9 cellular contexts compared by ENCODE assay signal in the genomic region with DNA sequence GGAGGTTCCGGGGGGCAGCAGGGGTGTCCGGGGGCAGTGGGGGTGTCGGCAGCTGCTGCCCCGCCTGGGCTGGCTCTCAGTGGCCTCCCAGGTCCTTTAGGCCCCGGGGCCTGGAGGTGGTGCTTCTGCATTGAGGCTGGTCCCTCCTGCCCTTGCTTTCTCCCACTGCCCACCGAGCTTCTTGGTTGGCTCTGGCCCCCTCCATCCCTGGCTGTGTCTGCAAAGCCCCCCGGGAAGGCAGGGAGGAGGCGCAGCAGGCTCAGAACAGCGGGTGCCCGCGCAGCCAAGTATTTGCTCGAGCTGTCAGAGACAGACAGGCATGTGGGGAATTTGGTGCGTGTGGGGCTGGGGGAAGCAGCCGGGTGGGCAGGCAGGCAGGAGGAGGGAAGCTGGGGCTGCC. TPM values are rescaled to one million over a fixed set of nuclear protein-coding genes. Genes with fewer than 3 reads are reported as not detected.
DNase-seq lines count a peak whose midpoint lies in the region; ATAC-seq and TF ChIP-seq lines count a peak whose summit lies in the region.
"Had no signal": no experiment of that assay in that cellular context is flagged by ENCODE, and none has a peak within 500 bp of the region (broad histone marks: within the 10 kb centered on the region; RNA-seq: fewer than 3 reads in every experiment).

No MANE protein-coding gene starts in this region.

- H3K27me3 ChIP-seq in dorsolateral prefrontal cortex (no peaks in the 10 kb centered on the region), mesendoderm (ENCODE audit: insufficient read depth, low read length, poor library complexity) (no peaks in the 10 kb centered on the region), upper lobe of left lung (peaks cover 0 to 7% (median 0%) of the 10 kb centered on the region in 4 donors)

- peak in 1 of 56 donors; percentile 3 for TF ChIP-seq CTCF in dorsolateral prefrontal cortex (IDR thresholded peaks at IDR 0.05 in 54 of 56, conservative IDR thresholded peaks at IDR 0.05 in 2 of 56; ENCODE audit: low read depth in 1 of 56, partially characterized antibody in 56 of 56)
- no peak for TF ChIP-seq CTCF in upper lobe of left lung (IDR thresholded peaks at IDR 0.05)

- H3K4ac ChIP-seq in mesendoderm (ENCODE audit: low read depth, low read length), result no peak overlapping the region

- TF ChIP-seq EP300 in upper lobe of left lung (IDR thresholded peaks at IDR 0.05), result no peak

- H3K4me1 ChIP-seq in mesendoderm (ENCODE audit: control insufficient read depth, low read depth, low read length) (peaks cover 34% of the 10 kb centered on the region), upper lobe of left lung (peaks cover 81 to 92% (median 84%) of the 10 kb centered on the region in 4 donors)

- no peak for ATAC-seq in upper lobe of left lung (ENCODE audit: low FRiP score in 2 of 2)
- no peak for ATAC-seq in HG02678 (IDR thresholded peaks at IDR 0.05; ENCODE audit: unreplicated experiment)
- ATAC-seq in GM18517 (IDR thresholded peaks at IDR 0.05; ENCODE audit: unreplicated experiment), result no peak

- H3K56ac ChIP-seq in mesendoderm (ENCODE audit: low read length), result peak overlapping the region; percentile 79

- no peak overlapping the region for H4K5ac ChIP-seq in mesendoderm (ENCODE audit: low read length)

- no peak overlapping the region for H2BK5ac ChIP-seq in mesendoderm (ENCODE audit: low read length)

- H2BK120ac ChIP-seq in mesendoderm (ENCODE audit: low read depth, low read length), result no peak overlapping the region

- H3K4me2 ChIP-seq in mesendoderm (ENCODE audit: low read length), result no peak overlapping the region
- H3K4me2 ChIP-seq: KMS-11 had no signal

- H3K18ac ChIP-seq in mesendoderm (ENCODE audit: low read length), result peak overlapping the region; percentile 46

- H3K27ac ChIP-seq in dorsolateral prefrontal cortex, result peak overlapping the region; percentile 90 to 100 (median 99)
- H3K27ac ChIP-seq in mesendoderm (ENCODE audit: low read depth, low read length), result peak overlapping the region; percentile 39
- peak overlapping the region; percentile 85 to 95 (median 89) for H3K27ac ChIP-seq in upper lobe of left lung
- H3K27ac ChIP-seq: KMS-11 had no signal

- intact Hi-C loops in dorsolateral prefrontal cortex (cut with DNase I), result no loop called here

- H4K8ac ChIP-seq in mesendoderm (ENCODE audit: low read depth, low read length), result no peak overlapping the region

- H3K9ac ChIP-seq in mesendoderm (ENCODE audit: low read length), result peak overlapping the region; percentile 47
- H3K9ac ChIP-seq: KMS-11 had no signal

- no peak overlapping the region for H2BK15ac ChIP-seq in mesendoderm (replicated peaks; ENCODE audit: low read depth)

- DNase-seq in NCI-H1694 treated with DMSO at 0.1 percent for 48 hours (lab: John Stamatoyannopoulos, UW), result peak; percentile 28
- no peak for DNase-seq in dorsolateral prefrontal cortex
- DNase-seq in mesendoderm, result peak; percentile 76
- no peak for DNase-seq in upper lobe of left lung
- no peak for DNase-seq in medulla oblongata (ENCODE audit: extremely low spot score)
- no peak for DNase-seq in NCI-H1436 treated with DMSO at 0.1 percent for 48 hours (lab: John Stamatoyannopoulos, UW)

- peaks cover 98% of the 10 kb centered on the region for H3K79me2 ChIP-seq in mesendoderm (ENCODE audit: control insufficient read depth, insufficient read depth, low read length)

- no peak overlapping the region for H2AK5ac ChIP-seq in mesendoderm (ENCODE audit: low read length)

- no peak for TF ChIP-seq POLR2A in upper lobe of left lung (IDR thresholded peaks at IDR 0.05)

- no CpG with 5 or more reads among the region's 14 CpGs for WGBS in mesendoderm (ENCODE audit: extremely low coverage, insufficient coverage, low lambda C conversion rate)
- 18 to 23% methylated on average over 10 to 14 of the region's 14 CpGs for WGBS in upper lobe of left lung, 2 donors

- H3K9me3 ChIP-seq in upper lobe of left lung, result no peaks in the 10 kb centered on the region

- H3K23ac ChIP-seq in mesendoderm (ENCODE audit: low read length), result no peak overlapping the region

- peak overlapping the region; percentile 8 to 63 (median 43) for H3K4me3 ChIP-seq in dorsolateral prefrontal cortex
- H3K4me3 ChIP-seq in mesendoderm (ENCODE audit: low read length), result no peak overlapping the region
- peak overlapping the region in 3 of 4 donors; percentile 20 to 39 (median 21) for H3K4me3 ChIP-seq in upper lobe of left lung

- H3K79me1 ChIP-seq in mesendoderm (ENCODE audit: low read length), result peaks cover 21% of the 10 kb centered on the region

- H3K36me3 ChIP-seq in mesendoderm (ENCODE audit: control insufficient read depth, insufficient read depth, low read length), result peaks cover 1% of the 10 kb centered on the region
- H3K36me3 ChIP-seq in upper lobe of left lung, result no peaks in the 10 kb centered on the region

RNA-seq across cellular contexts. Expression of a gene that starts 11.5 kb away (rescaled TPM):
- 100 to 1,000 TPM in 83 of 120 experiments, 10 to 100 TPM in 37; 79.1 to 229 (median 108) TPM for total RNA-seq in dorsolateral prefrontal cortex
- 90.1 TPM for polyA plus RNA-seq in mesendoderm (2013, experiment 1 of 2)
- 88.3 TPM for polyA plus RNA-seq in mesendoderm (2013, experiment 2 of 2)
- 10 to 100 TPM; 25.7 to 39.5 (median 33.0) TPM for total RNA-seq in upper lobe of left lung

Comparison
In these comparisons a context has a peak if more than half of its experiments do, and no peak if none do; other contexts are left out.
1. DNase-seq: peak in NCI-H1694 treated with DMSO at 0.1 percent for 48 hours (single experiment) and mesendoderm (single experiment); none in dorsolateral prefrontal cortex (0 of 10), upper lobe of left lung (0 of 2), medulla oblongata (single experiment) and NCI-H1436 treated with DMSO at 0.1 percent for 48 hours (single experiment).
2. H3K27ac ChIP-seq: peak in every context shown above with its lines; median percentile 99 in dorsolateral prefrontal cortex; 89 in upper lobe of left lung; 39 in mesendoderm.